In genomic region chr4:123974419-123975105, GRCh38 we compare ENCODE assay signal across 13 cellular contexts.
DNase-seq lines count a peak whose midpoint lies in the region; ATAC-seq and TF ChIP-seq lines count a peak whose summit lies in the region.
"Had no signal": no experiment of that assay in that cellular context is flagged by ENCODE, and none has a peak within 500 bp of the region (broad histone marks: within the 10 kb centered on the region; RNA-seq: fewer than 3 reads in every experiment).

No MANE protein-coding gene starts in this region.

- DNase-seq in SK-N-MC (ENCODE audit: low read depth, low spot score) (peak; percentile 90), fibroblast of peridontal ligament (ENCODE audit: extremely low read depth) (peak; percentile 75), osteocyte (ENCODE audit: extremely low spot score, unreplicated experiment) (no peak), right cardiac atrium (no peak)
- DNase-seq in activated CD4-positive, alpha-beta T cell treated with anti-CD3 and anti-CD28 coated beads, Interleukin-2, amount 50 U/mL, for 4 hours: no peak
- DNase-seq: BE2C; CD4-positive, alpha-beta T cell; NCI-H146; NCI-H2081; NCI-H82 had no signal

- H3K27ac ChIP-seq in HUES48 (ENCODE audit: low read depth, low read length) (peak overlapping the region; percentile 14), SK-N-MC (peak overlapping the region; percentile 97), right cardiac atrium (ENCODE audit: low read length) (no peak overlapping the region)

- TF ChIP-seq CTCF in osteocyte (IDR thresholded peaks at IDR 0.05): no peak

- no peak overlapping the region for H3K9ac ChIP-seq in HUES48 (ENCODE audit: low read depth, low read length)
- peak overlapping the region; percentile 23 for H3K9ac ChIP-seq in SK-N-MC (ENCODE audit: insufficient read length)

- no peaks in the 10 kb centered on the region for H3K27me3 Mint-ChIP-seq in osteocyte (ENCODE audit: unreplicated experiment)
- H3K27me3 Mint-ChIP-seq: CD4-positive, alpha-beta T cell had no signal

- H3K36me3 ChIP-seq in HUES48 (ENCODE audit: control insufficient read depth, insufficient read depth, low read length): no peaks in the 10 kb centered on the region; the same call in 1 of the 2 replicates
- H3K36me3 ChIP-seq in SK-N-MC (ENCODE audit: insufficient read depth, low read length): 0 out of 2 replicates have a peak, but pooled peaks cover 3% of the 10 kb centered on the region
- H3K36me3 ChIP-seq: BE2C had no signal

- intact Hi-C loops in right cardiac atrium (cut with DNase I): no loop called here

- no peak overlapping the region for H3K4me3 Mint-ChIP-seq in osteocyte (ENCODE audit: unreplicated experiment)
- H3K4me3 Mint-ChIP-seq: CD4-positive, alpha-beta T cell had no signal

- peaks cover 39% of the 10 kb centered on the region for H3K4me1 Mint-ChIP-seq in osteocyte (ENCODE audit: unreplicated experiment)

- WGBS in right cardiac atrium: 73% methylated on average over 2 of the region's 2 CpGs

- H3K27ac Mint-ChIP-seq in osteocyte (ENCODE audit: unreplicated experiment): peak overlapping the region; percentile 76
- H3K27ac Mint-ChIP-seq: CD4-positive, alpha-beta T cell had no signal

- H3K4me3 ChIP-seq in HUES48 (ENCODE audit: low read depth, low read length): peak overlapping the region; percentile 2; the same call in 1 of the 2 replicates
- H3K4me3 ChIP-seq in SK-N-MC: peak overlapping the region; percentile 66
- H3K4me3 ChIP-seq in right cardiac atrium (ENCODE audit: low read length): no peak overlapping the region
- H3K4me3 ChIP-seq: K562 had no signal

- H3K36me3 Mint-ChIP-seq in osteocyte (ENCODE audit: unreplicated experiment): no peaks in the 10 kb centered on the region

- H3K27me3 ChIP-seq in HUES48 (ENCODE audit: control insufficient read depth, insufficient read depth, low read length): no peaks in the 10 kb centered on the region
- H3K27me3 ChIP-seq in right cardiac atrium (ENCODE audit: control insufficient read depth, insufficient read depth): no peaks in the 10 kb centered on the region
- H3K27me3 ChIP-seq: BE2C had no signal

- peaks cover 41% of the 10 kb centered on the region for H3K4me1 ChIP-seq in HUES48 (ENCODE audit: control insufficient read depth, insufficient read depth, low read length)
- no peaks in the 10 kb centered on the region for H3K4me1 ChIP-seq in right cardiac atrium (ENCODE audit: control insufficient read depth, insufficient read depth, low read length)
- H3K4me1 ChIP-seq: BE2C had no signal

- H3K9me3 ChIP-seq in HUES48 (ENCODE audit: control insufficient read depth, insufficient read depth, low read length): peaks cover 34% of the 10 kb centered on the region
- H3K9me3 ChIP-seq in SK-N-MC (ENCODE audit: low read depth, low read length): 0 out of 2 replicates have a peak, but pooled peaks cover 2% of the 10 kb centered on the region
- no peaks in the 10 kb centered on the region for H3K9me3 ChIP-seq in right cardiac atrium (ENCODE audit: control insufficient read depth, low read length)
- H3K9me3 ChIP-seq: BE2C had no signal

- ATAC-seq in HG03571 (IDR thresholded peaks at IDR 0.05; ENCODE audit: unreplicated experiment): no peak
- no peak for ATAC-seq in right cardiac atrium
- ATAC-seq: K562 had no signal

- no peaks in the 10 kb centered on the region for H3K9me3 Mint-ChIP-seq in osteocyte (ENCODE audit: unreplicated experiment)
- H3K9me3 Mint-ChIP-seq: CD4-positive, alpha-beta T cell had no signal

Comparison
In these comparisons a context has a peak if more than half of its experiments do, and no peak if none do; other contexts are left out.
1. DNase-seq: peak in SK-N-MC (single experiment) and fibroblast of peridontal ligament (single experiment); none in osteocyte (single experiment), activated CD4-positive, alpha-beta T cell treated with anti-CD3 and anti-CD28 coated beads, Interleukin-2, amount 50 U/mL, for 4 hours (0 of 2) and right cardiac atrium (0 of 3).